11 cellular contexts compared by ENCODE assay signal in genomic region chr22:50314081-50314454, GRCh38. TPM values are rescaled to one million over a fixed set of nuclear protein-coding genes. Genes with fewer than 3 reads are reported as not detected.
DNase-seq lines count a peak whose midpoint lies in the region; ATAC-seq and FAIRE-seq lines count a peak whose summit lies in the region.
"Had no signal": no experiment of that assay in that cellular context is flagged by ENCODE, and none has a peak within 500 bp of the region (broad histone marks: within the 10 kb centered on the region; RNA-seq: fewer than 3 reads in every experiment).

No MANE protein-coding gene starts in this region.

- H3K9me3 Mint-ChIP-seq in activated CD4-positive, alpha-beta memory T cell treated with anti-CD3 and anti-CD28 coated beads for 36 hours: no peaks in the 10 kb centered on the region

- H3K14ac ChIP-seq in mesenchymal stem cell (ENCODE audit: low read length in 2 of 2): peak overlapping the region in 1 of 2 experiments; percentile 19

- POLR2A ChIA-PET in activated CD4-positive, alpha-beta memory T cell treated with anti-CD3 and anti-CD28 coated beads for 36 hours (lab: Charles Lee): interaction anchor here (1.3 kb wide), 1 partner anchor 212 kb away, joined by 5 read pairs; no protein-coding TSS in a partner anchor

- no peak overlapping the region for H2BK15ac ChIP-seq in mesenchymal stem cell (ENCODE audit: low read depth, poor library complexity, severe bottlenecking)

- no peak overlapping the region for H4K91ac ChIP-seq in mesenchymal stem cell (ENCODE audit: low read length)

- H4K20me1 ChIP-seq in BLaER1 treated with 17β-estradiol and CSF1 and Interleukin-3, amounts not matched to agents 10 nM and 100 nM: peaks cover 0 to 40% (median 13%) of the 10 kb centered on the region in 11 experiments; a peak in 14 of 22 replicates

- no peak for FAIRE-seq in RCC 7860 (lab: Jason Lieb, UNC)

- peaks cover 11% of the 10 kb centered on the region for H3K4me1 Mint-ChIP-seq in activated CD4-positive, alpha-beta memory T cell treated with anti-CD3 and anti-CD28 coated beads for 36 hours (ENCODE audit: low read depth)

- peak overlapping the region; percentile 73 for H3K4me3 Mint-ChIP-seq in activated CD4-positive, alpha-beta memory T cell treated with anti-CD3 and anti-CD28 coated beads for 36 hours

- no peak overlapping the region for H3K4ac ChIP-seq in mesenchymal stem cell (ENCODE audit: low read depth in 1 of 2, low read length in 2 of 2)

- H3K23ac ChIP-seq in mesenchymal stem cell (ENCODE audit: low read length in 2 of 2): no peak overlapping the region

- peak overlapping the region; percentile 75 for H3K27ac Mint-ChIP-seq in activated CD4-positive, alpha-beta memory T cell treated with anti-CD3 and anti-CD28 coated beads for 36 hours

- peaks cover 0 to 46% (median 0%) of the 10 kb centered on the region in 11 experiments; a peak in 6 of 22 replicates for H3K27me3 ChIP-seq in BLaER1 treated with 17β-estradiol and CSF1 and Interleukin-3, amounts not matched to agents 10 nM and 100 nM
- H3K27me3 ChIP-seq in mesenchymal stem cell (ENCODE audit: control insufficient read depth in 1 of 2, insufficient read depth in 1 of 2, low read length in 2 of 2): no peaks in the 10 kb centered on the region
- H3K27me3 ChIP-seq: SJSA1 had no signal

- H2BK12ac ChIP-seq in mesenchymal stem cell (ENCODE audit: low read length in 2 of 2): no peak overlapping the region

- peak overlapping the region; percentile 96 to 100 (median 99) for H3K4me2 ChIP-seq in BLaER1 treated with 17β-estradiol and CSF1 and Interleukin-3, amounts not matched to agents 10 nM and 100 nM
- no peak overlapping the region for H3K4me2 ChIP-seq in mesenchymal stem cell (ENCODE audit: low read length, poor library complexity, severe bottlenecking)

- H2BK120ac ChIP-seq in mesenchymal stem cell (ENCODE audit: low read depth, low read length): no peak overlapping the region

- peak; percentile 19 for ATAC-seq in GM18502 (IDR thresholded peaks at IDR 0.05; ENCODE audit: poor library complexity, unreplicated experiment)

- H3K36me3 ChIP-seq in BLaER1 treated with 17β-estradiol and CSF1 and Interleukin-3, amounts not matched to agents 10 nM and 100 nM: no peaks in the 10 kb centered on the region
- peaks cover 0 to 16% of the 10 kb centered on the region in 2 experiments for H3K36me3 ChIP-seq in mesenchymal stem cell (ENCODE audit: control insufficient read depth in 1 of 2, insufficient read depth in 2 of 2, low read depth in 1 of 2, low read length in 2 of 2)
- H3K36me3 ChIP-seq: SJSA1 had no signal

- H2BK5ac ChIP-seq in mesenchymal stem cell (ENCODE audit: low read depth, low read length, poor library complexity, severe bottlenecking): no peak overlapping the region

- no peaks in the 10 kb centered on the region for H3K27me3 Mint-ChIP-seq in activated CD4-positive, alpha-beta memory T cell treated with anti-CD3 and anti-CD28 coated beads for 36 hours

- peak overlapping the region; percentile 38 to 64 (median 58) for H3K4me3 ChIP-seq in BLaER1 treated with 17β-estradiol and CSF1 and Interleukin-3, amounts not matched to agents 10 nM and 100 nM
- H3K4me3 ChIP-seq in mesenchymal stem cell (ENCODE audit: insufficient read depth in 1 of 2, low read depth in 1 of 2, low read length in 2 of 2): no peak overlapping the region
- H3K4me3 ChIP-seq: SJSA1 had no signal

- WGBS in mesenchymal stem cell: 87% methylated on average over 14 of the region's 14 CpGs

- H3K27ac ChIP-seq in BLaER1 treated with 17β-estradiol and CSF1 and Interleukin-3, amounts not matched to agents 10 nM and 100 nM: peak overlapping the region in 10 of 11 experiments; percentile 24 to 91 (median 73); a peak in 18 of 22 replicates
- H3K27ac ChIP-seq in mesenchymal stem cell (ENCODE audit: low read length, poor library complexity, severe bottlenecking): no peak overlapping the region
- H3K27ac ChIP-seq: SJSA1 had no signal

- no peak overlapping the region for H2AFZ ChIP-seq in mesenchymal stem cell (ENCODE audit: low read depth, low read length)

- no peak for DNase-seq in activated CD4-positive, alpha-beta memory T cell treated with anti-CD3 and anti-CD28 coated beads for 36 hours
- no peak for DNase-seq in mesenchymal stem cell
- no peak for DNase-seq in DMS79 (lab: John Stamatoyannopoulos, UW)
- no peak for DNase-seq in islet precursor cell
- no peak for DNase-seq in ecto neural progenitor cell (ENCODE audit: low spot score)
- no peak for DNase-seq in RCC 7860 (ENCODE audit: low spot score)
- DNase-seq: COR-L47, kidney glomerular epithelial cell had no signal

- H2AK5ac ChIP-seq in mesenchymal stem cell (ENCODE audit: low read length, severe bottlenecking): peak overlapping the region; percentile 2

- intact Hi-C loops in activated CD4-positive, alpha-beta memory T cell treated with anti-CD3 and anti-CD28 coated beads for 36 hours (cut with micrococcal nuclease): no loop called here

- H3K9me3 ChIP-seq in BLaER1 treated with 17β-estradiol and CSF1 and Interleukin-3, amounts not matched to agents 10 nM and 100 nM (replicated peaks in 1 of 11): no peaks in the 10 kb centered on the region
- no peaks in the 10 kb centered on the region for H3K9me3 ChIP-seq in mesenchymal stem cell (ENCODE audit: control insufficient read depth, low read length)
- H3K9me3 ChIP-seq: SJSA1 had no signal

- no peaks in the 10 kb centered on the region for H3K36me3 Mint-ChIP-seq in activated CD4-positive, alpha-beta memory T cell treated with anti-CD3 and anti-CD28 coated beads for 36 hours

- CTCF ChIA-PET in activated CD4-positive, alpha-beta memory T cell treated with anti-CD3 and anti-CD28 coated beads for 36 hours (lab: Charles Lee): interaction anchor here (1.1 to 3.5 kb wide), 2 partner anchors 13 to 28 kb away, joined by 4 to 12 read pairs; partner anchors contain the start of gene DENND6B

- H4K8ac ChIP-seq in mesenchymal stem cell (ENCODE audit: low read length): peak overlapping the region; percentile 7

- H3K79me1 ChIP-seq in mesenchymal stem cell (replicated peaks; ENCODE audit: low read length, poor library complexity, severe bottlenecking): no peaks in the 10 kb centered on the region

- peak overlapping the region; percentile 42 to 83 (median 69); a peak in 21 of 22 replicates for H3K9ac ChIP-seq in BLaER1 treated with 17β-estradiol and CSF1 and Interleukin-3, amounts not matched to agents 10 nM and 100 nM
- H3K9ac ChIP-seq in mesenchymal stem cell (ENCODE audit: low read length): no peak overlapping the region

- H3K4me1 ChIP-seq in BLaER1 treated with 17β-estradiol and CSF1 and Interleukin-3, amounts not matched to agents 10 nM and 100 nM: peaks cover 83 to 98% (median 95%) of the 10 kb centered on the region in 10 experiments
- peaks cover 22% of the 10 kb centered on the region for H3K4me1 ChIP-seq in mesenchymal stem cell (ENCODE audit: control insufficient read depth, insufficient read depth, low read depth, low read length)
- H3K4me1 ChIP-seq: SJSA1 had no signal

- H3K18ac ChIP-seq in mesenchymal stem cell (ENCODE audit: low read depth in 1 of 2, low read length in 2 of 2): no peak overlapping the region

RNA-seq across cellular contexts. Expression of gene PLXNB2, which starts 6.6 kb away (rescaled TPM):
- 1 to 10 TPM; 6.3 to 8.3 TPM for total RNA-seq in activated CD4-positive, alpha-beta memory T cell treated with anti-CD3 and anti-CD28 coated beads for 36 hours
- polyA plus RNA-seq in mesenchymal stem cell (2013, experiment 1 of 2): 242 TPM
- polyA plus RNA-seq in mesenchymal stem cell (2013, experiment 2 of 2): 231 TPM

RNA-seq across cellular contexts. Expression of gene DENND6B, which starts 12.7 kb away (rescaled TPM):
- 1 to 10 TPM; 3.5 to 3.6 TPM for total RNA-seq in activated CD4-positive, alpha-beta memory T cell treated with anti-CD3 and anti-CD28 coated beads for 36 hours
- 4.2 TPM for polyA plus RNA-seq in mesenchymal stem cell (2013, experiment 1 of 2)
- 3.7 TPM for polyA plus RNA-seq in mesenchymal stem cell (2013, experiment 2 of 2)

RNA-seq across cellular contexts. Expression of gene PPP6R2, which starts 29.1 kb away (rescaled TPM):
- total RNA-seq in activated CD4-positive, alpha-beta memory T cell treated with anti-CD3 and anti-CD28 coated beads for 36 hours: 10 to 100 TPM; 41.2 to 41.7 TPM
- polyA plus RNA-seq in mesenchymal stem cell (2013, experiment 1 of 2): 23.0 TPM
- 22.9 TPM for polyA plus RNA-seq in mesenchymal stem cell (2013, experiment 2 of 2)

RNA-seq across cellular contexts. Expression of gene MAPK11, which starts 43.9 kb away (rescaled TPM):
- 10 to 100 TPM; 23.1 to 24.6 TPM for total RNA-seq in activated CD4-positive, alpha-beta memory T cell treated with anti-CD3 and anti-CD28 coated beads for 36 hours
- 5.5 TPM for polyA plus RNA-seq in mesenchymal stem cell (2013, experiment 1 of 2)
- 5.0 TPM for polyA plus RNA-seq in mesenchymal stem cell (2013, experiment 2 of 2)

RNA-seq across cellular contexts. Expression of gene MAPK12, which starts 52.6 kb away (rescaled TPM):
- total RNA-seq in activated CD4-positive, alpha-beta memory T cell treated with anti-CD3 and anti-CD28 coated beads for 36 hours: 1 to 10 TPM; 9.1 to 9.7 TPM
- polyA plus RNA-seq in mesenchymal stem cell (2013, experiment 1 of 2): 34.8 TPM
- polyA plus RNA-seq in mesenchymal stem cell (2013, experiment 2 of 2): 35.2 TPM

Comparison
In these comparisons a context has a peak if more than half of its experiments do, and no peak if none do; other contexts are left out.
1. H3K4me3 ChIP-seq: peak in BLaER1 treated with 17β-estradiol and CSF1 and Interleukin-3, amounts not matched to agents 10 nM and 100 nM (10 of 10); none in mesenchymal stem cell (0 of 2).